Comparison of ENCODE assay signal across 1 cellular context in the genomic region with DNA sequence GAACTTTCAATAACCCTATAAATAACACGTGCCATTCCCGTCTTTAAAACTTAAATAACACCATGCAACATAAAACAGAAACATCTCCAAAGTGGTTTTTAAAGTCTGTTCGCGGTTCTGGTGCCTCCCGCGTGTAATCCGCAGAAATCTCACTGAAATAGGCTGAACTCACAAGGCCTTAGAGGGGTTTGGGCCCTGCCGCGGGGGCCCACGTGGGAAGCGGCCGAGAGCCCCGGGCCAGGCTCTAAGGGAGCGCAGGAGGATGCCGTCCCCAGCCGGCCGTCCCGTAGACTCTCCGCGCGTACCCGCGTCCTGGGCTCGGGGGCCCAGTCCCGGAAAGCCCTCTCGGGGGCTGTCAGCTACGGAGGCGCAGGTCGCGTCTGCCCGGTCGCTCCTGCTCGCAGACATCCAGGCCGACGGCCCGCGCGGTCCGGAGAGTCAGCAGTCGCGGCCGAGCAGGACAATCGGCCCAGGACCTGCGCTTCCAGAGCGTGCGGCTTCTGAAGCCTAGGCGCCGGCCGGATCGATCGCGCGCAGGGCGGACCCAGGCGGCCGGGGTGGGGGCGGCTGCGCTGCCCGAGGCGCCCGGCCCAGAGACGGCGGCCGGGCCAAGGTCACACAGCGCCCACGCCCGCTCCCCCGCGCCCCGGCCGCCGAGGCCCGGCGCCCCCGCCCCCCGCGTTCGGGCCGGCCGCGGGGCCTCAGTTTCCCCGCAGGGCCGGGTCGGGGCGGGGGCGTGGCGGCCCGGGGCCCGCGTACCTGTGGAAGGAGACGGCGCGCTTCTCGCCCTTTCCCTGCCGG.
TF ChIP-seq lines count a peak whose summit lies in the region.

No MANE protein-coding gene starts in this region.

TF ChIP-seq in HepG2, 621 proteins besides CTCF, POLR2A, EP300 and RAD21 (continued from another document and continues in another):
- TF ChIP-seq CERS6 (CRISPR knock-in tag; IDR thresholded peaks at IDR 0.05) (no peak), RBFOX2 (IDR thresholded peaks at IDR 0.05; ENCODE audit: low read depth, low read length) (peak; percentile 66), NFE2L1 (CRISPR knock-in tag; IDR thresholded peaks at IDR 0.05; ENCODE audit: borderline replicate concordance) (0 out of 2 replicates have a peak, but pooled peaks have one; percentile 45), MTA1 (CRISPR knock-in tag; IDR thresholded peaks at IDR 0.05; ENCODE audit: borderline replicate concordance) (peak; percentile 52; the same call in 1 of the 2 replicates), KLF6 (CRISPR knock-in tag; IDR thresholded peaks at IDR 0.05) (peak; percentile 28; the same call in 1 of the 2 replicates), RXRA (CRISPR knock-in tag; IDR thresholded peaks at IDR 0.05) (peak; percentile 52; the same call in 1 of the 2 replicates), ZFX (CRISPR knock-in tag; IDR thresholded peaks at IDR 0.05; ENCODE audit: low read depth) (peak; percentile 75), GABPB1 (CRISPR knock-in tag; IDR thresholded peaks at IDR 0.05) (peak; percentile 71), ZFP90 (CRISPR knock-in tag; IDR thresholded peaks at IDR 0.05; ENCODE audit: borderline replicate concordance) (0 out of 2 replicates have a peak, but pooled peaks have one; percentile 62), PTBP1 (IDR thresholded peaks at IDR 0.05; ENCODE audit: low read depth, low read length, poor library complexity, severe bottlenecking) (peak; percentile 41), SNAPC5 (CRISPR knock-in tag; IDR thresholded peaks at IDR 0.05; ENCODE audit: borderline replicate concordance) (no peak), HDAC2 (CRISPR knock-in tag; IDR thresholded peaks at IDR 0.05) (peak; percentile 52), ZNF232 (CRISPR knock-in tag; IDR thresholded peaks at IDR 0.05; ENCODE audit: borderline replicate concordance) (0 out of 2 replicates have a peak, but pooled peaks have one; percentile 58), HOXA3 (CRISPR knock-in tag; IDR thresholded peaks at IDR 0.05) (peak; percentile 77), THAP9 (CRISPR knock-in tag; IDR thresholded peaks at IDR 0.05; ENCODE audit: borderline replicate concordance) (0 out of 2 replicates have a peak, but pooled peaks have one; percentile 32), ZNF12 (CRISPR knock-in tag; IDR thresholded peaks at IDR 0.05) (peak; percentile 72), ZFP37 (CRISPR knock-in tag; IDR thresholded peaks at IDR 0.05; ENCODE audit: borderline replicate concordance) (no peak), IKZF4 (CRISPR knock-in tag; IDR thresholded peaks at IDR 0.05; ENCODE audit: borderline replicate concordance, low read depth, not compliant biosample characterization) (peak; percentile 17), ZNF333 (CRISPR knock-in tag; IDR thresholded peaks at IDR 0.05; ENCODE audit: borderline replicate concordance) (peak; percentile 88; the same call in 1 of the 2 replicates), KDM2A (CRISPR knock-in tag; IDR thresholded peaks at IDR 0.05; ENCODE audit: borderline replicate concordance, low read depth) (peak; percentile 90), ARID4A (CRISPR knock-in tag; IDR thresholded peaks at IDR 0.05; ENCODE audit: borderline replicate concordance) (peak; percentile 84), ZBTB14 (CRISPR knock-in tag; IDR thresholded peaks at IDR 0.05) (peak; percentile 82), KDM5B (CRISPR knock-in tag; IDR thresholded peaks at IDR 0.05; ENCODE audit: borderline replicate concordance) (peak; percentile 89), JUND (CRISPR knock-in tag; IDR thresholded peaks at IDR 0.05) (no peak), KDM5A (IDR thresholded peaks at IDR 0.05; ENCODE audit: borderline replicate concordance, low read length) (peak; percentile 54; the same call in 1 of the 2 replicates), EZH2 (conservative IDR thresholded peaks at IDR 0.05; ENCODE audit: low read depth, low read length) (no peak), NFKBIZ (CRISPR knock-in tag; IDR thresholded peaks at IDR 0.05) (no peak), FOXP4 (CRISPR knock-in tag; IDR thresholded peaks at IDR 0.05) (0 out of 2 replicates have a peak, but pooled peaks have one; percentile 14), SPEN (CRISPR knock-in tag; IDR thresholded peaks at IDR 0.05; ENCODE audit: low read depth) (0 out of 2 replicates have a peak, but pooled peaks have one; percentile 56), ZNF124 (CRISPR knock-in tag; IDR thresholded peaks at IDR 0.05) (no peak), TOE1 (CRISPR knock-in tag; IDR thresholded peaks at IDR 0.05) (no peak), THAP11 (CRISPR knock-in tag; IDR thresholded peaks at IDR 0.05) (no peak), REPIN1 (CRISPR knock-in tag; IDR thresholded peaks at IDR 0.05; ENCODE audit: borderline replicate concordance, low read depth) (peak; percentile 58; the same call in 1 of the 2 replicates), ONECUT2 (CRISPR knock-in tag; IDR thresholded peaks at IDR 0.05) (peak; percentile 84), RXRB (CRISPR knock-in tag; IDR thresholded peaks at IDR 0.05; ENCODE audit: borderline replicate concordance) (no peak; the same call in 1 of the 2 replicates), HNRNPLL (IDR thresholded peaks at IDR 0.05; ENCODE audit: low read depth, low read length, poor library complexity, severe bottlenecking) (peak; percentile 74), MYC (CRISPR knock-in tag; IDR thresholded peaks at IDR 0.05; ENCODE audit: borderline replicate concordance) (peak; percentile 78; the same call in 1 of the 2 replicates), ZNF230 (CRISPR knock-in tag; IDR thresholded peaks at IDR 0.05) (0 out of 2 replicates have a peak, but pooled peaks have one; percentile 67)
- TF ChIP-seq, protein P1, sequence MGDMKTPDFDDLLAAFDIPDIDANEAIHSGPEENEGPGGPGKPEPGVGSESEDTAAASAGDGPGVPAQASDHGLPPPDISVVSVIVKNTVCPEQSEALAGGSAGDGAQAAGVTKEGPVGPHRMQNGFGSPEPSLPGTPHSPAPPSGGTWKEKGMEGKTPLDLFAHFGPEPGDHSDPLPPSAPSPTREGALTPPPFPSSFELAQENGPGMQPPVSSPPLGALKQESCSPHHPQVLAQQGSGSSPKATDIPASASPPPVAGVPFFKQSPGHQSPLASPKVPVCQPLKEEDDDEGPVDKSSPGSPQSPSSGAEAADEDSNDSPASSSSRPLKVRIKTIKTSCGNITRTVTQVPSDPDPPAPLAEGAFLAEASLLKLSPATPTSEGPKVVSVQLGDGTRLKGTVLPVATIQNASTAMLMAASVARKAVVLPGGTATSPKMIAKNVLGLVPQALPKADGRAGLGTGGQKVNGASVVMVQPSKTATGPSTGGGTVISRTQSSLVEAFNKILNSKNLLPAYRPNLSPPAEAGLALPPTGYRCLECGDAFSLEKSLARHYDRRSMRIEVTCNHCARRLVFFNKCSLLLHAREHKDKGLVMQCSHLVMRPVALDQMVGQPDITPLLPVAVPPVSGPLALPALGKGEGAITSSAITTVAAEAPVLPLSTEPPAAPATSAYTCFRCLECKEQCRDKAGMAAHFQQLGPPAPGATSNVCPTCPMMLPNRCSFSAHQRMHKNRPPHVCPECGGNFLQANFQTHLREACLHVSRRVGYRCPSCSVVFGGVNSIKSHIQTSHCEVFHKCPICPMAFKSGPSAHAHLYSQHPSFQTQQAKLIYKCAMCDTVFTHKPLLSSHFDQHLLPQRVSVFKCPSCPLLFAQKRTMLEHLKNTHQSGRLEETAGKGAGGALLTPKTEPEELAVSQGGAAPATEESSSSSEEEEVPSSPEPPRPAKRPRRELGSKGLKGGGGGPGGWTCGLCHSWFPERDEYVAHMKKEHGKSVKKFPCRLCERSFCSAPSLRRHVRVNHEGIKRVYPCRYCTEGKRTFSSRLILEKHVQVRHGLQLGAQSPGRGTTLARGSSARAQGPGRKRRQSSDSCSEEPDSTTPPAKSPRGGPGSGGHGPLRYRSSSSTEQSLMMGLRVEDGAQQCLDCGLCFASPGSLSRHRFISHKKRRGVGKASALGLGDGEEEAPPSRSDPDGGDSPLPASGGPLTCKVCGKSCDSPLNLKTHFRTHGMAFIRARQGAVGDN (CRISPR knock-in tag; IDR thresholded peaks at IDR 0.05): peak; percentile 72
- TF ChIP-seq, protein P2, sequence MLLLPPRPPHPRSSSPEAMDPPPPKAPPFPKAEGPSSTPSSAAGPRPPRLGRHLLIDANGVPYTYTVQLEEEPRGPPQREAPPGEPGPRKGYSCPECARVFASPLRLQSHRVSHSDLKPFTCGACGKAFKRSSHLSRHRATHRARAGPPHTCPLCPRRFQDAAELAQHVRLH (CRISPR knock-in tag; IDR thresholded peaks at IDR 0.05; ENCODE audit: borderline replicate concordance, low read depth): 0 out of 2 replicates have a peak, but pooled peaks have one; percentile 51
- TF ChIP-seq, protein P3, sequence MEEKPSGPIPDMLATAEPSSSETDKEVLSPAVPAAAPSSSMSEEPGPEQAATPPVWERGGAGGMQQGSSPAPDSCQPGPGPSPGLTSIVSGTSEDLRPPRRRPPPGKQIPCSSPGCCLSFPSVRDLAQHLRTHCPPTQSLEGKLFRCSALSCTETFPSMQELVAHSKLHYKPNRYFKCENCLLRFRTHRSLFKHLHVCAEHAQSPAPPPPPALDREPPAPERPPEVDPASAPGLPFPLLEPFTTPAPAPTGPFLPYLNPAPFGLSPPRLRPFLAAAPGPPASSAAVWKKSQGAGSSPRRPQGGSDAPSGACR (CRISPR knock-in tag; IDR thresholded peaks at IDR 0.05): no peak
